Comparison of ENCODE assay signal across 34 cellular contexts in the genomic region with DNA sequence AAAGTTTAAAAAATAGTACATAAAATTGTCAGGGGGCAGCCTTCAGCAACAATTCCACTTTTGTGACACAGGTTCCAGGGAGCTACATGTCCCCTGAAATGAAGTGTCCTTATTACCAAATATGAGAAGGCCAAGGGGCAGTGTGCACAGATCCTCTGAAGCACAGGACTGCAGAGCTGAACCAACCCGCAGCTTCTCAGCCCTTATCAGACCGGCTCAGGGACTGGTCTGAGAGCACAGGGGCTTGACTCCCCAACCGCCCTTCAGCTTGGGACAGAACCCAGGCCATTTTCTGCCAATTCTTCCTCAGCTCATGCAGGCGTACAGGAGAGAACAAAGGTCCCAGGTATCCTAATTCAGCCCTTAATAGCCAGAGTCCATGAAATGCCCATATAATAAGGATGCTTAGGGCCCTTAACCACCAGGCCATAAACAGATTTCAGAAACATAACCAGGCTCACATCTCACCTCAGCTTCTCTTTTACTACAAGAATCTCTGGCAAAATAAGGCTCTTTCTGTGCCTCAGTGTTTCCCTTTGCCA.
"Had no signal": no experiment of that assay in that cellular context is flagged by ENCODE, and none has a peak within 500 bp of the region (broad histone marks: within the 10 kb centered on the region; RNA-seq: fewer than 3 reads in every experiment).

No MANE protein-coding gene starts in this region.

- H3K36me3 ChIP-seq: brain microvascular endothelial cell, Peyer's patch, SJSA1 had no signal

- H3K4me1 Mint-ChIP-seq: activated CD4-positive, alpha-beta T cell treated with anti-CD3 and anti-CD28 coated beads, Interleukin-2, amount 10 ng/mL, durations not matched to agents 7 days and 5 days; activated naive CD4-positive, alpha-beta T cell treated with anti-CD3 and anti-CD28 coated beads, Interleukin-2, amount 10 ng/mL, durations not matched to agents 7 days and 5 days had no signal

- H3K27ac Mint-ChIP-seq: activated CD4-positive, alpha-beta T cell treated with anti-CD3 and anti-CD28 coated beads for 36 hours; activated CD4-positive, alpha-beta T cell treated with anti-CD3 and anti-CD28 coated beads, Interleukin-2, amount 10 ng/mL, durations not matched to agents 7 days and 5 days; activated CD8-positive, alpha-beta T cell treated with anti-CD3 and anti-CD28 coated beads, Interleukin-2, amount 10 ng/mL, durations not matched to agents 7 days and 5 days; activated naive CD4-positive, alpha-beta T cell treated with anti-CD3 and anti-CD28 coated beads, Interleukin-2, amount 10 ng/mL, durations not matched to agents 7 days and 5 days; activated naive CD8-positive, alpha-beta T cell; T-helper 1 cell treated with Interleukin-12 subunit alpha and Interleukin-12 subunit beta and Interleukin-4 antibody, amounts not matched to agents 30 μg/mL and 1 μg/mL, for 36 hours; T-helper 2 cell treated with Interferon-gamma antibody and Interleukin-4, amounts not matched to agents 5 μg/mL and 100 μg/mL, for 36 hours; WTC11 had no signal

- H3K9me3 ChIP-seq: Peyer's patch, SJSA1, SK-N-SH had no signal

- H3K27ac ChIP-seq: brain microvascular endothelial cell, Peyer's patch, SJSA1 had no signal

- H3K4me3 Mint-ChIP-seq: activated CD4-positive, alpha-beta T cell treated with anti-CD3 and anti-CD28 coated beads for 36 hours; activated CD4-positive, alpha-beta T cell treated with anti-CD3 and anti-CD28 coated beads, Interleukin-2, amount 10 ng/mL, durations not matched to agents 7 days and 5 days; activated CD8-positive, alpha-beta T cell treated with anti-CD3 and anti-CD28 coated beads, Interleukin-2, amount 10 ng/mL, durations not matched to agents 7 days and 5 days; activated naive CD4-positive, alpha-beta T cell treated with anti-CD3 and anti-CD28 coated beads, Interleukin-2, amount 10 ng/mL, durations not matched to agents 7 days and 5 days; activated naive CD8-positive, alpha-beta T cell; T-helper 1 cell treated with Interleukin-12 subunit alpha and Interleukin-12 subunit beta and Interleukin-4 antibody, amounts not matched to agents 30 μg/mL and 1 μg/mL, for 36 hours; T-helper 2 cell treated with Interferon-gamma antibody and Interleukin-4, amounts not matched to agents 5 μg/mL and 100 μg/mL, for 36 hours; WTC11 had no signal

- DNase-seq: activated CD4-positive, alpha-beta T cell treated with anti-CD3 and anti-CD28 coated beads for 36 hours; activated CD4-positive, alpha-beta T cell treated with anti-CD3 and anti-CD28 coated beads, Interleukin-2, amount 10 ng/mL, durations not matched to agents 7 days and 5 days; activated CD4-positive, alpha-beta T cell treated with anti-CD3 and anti-CD28 coated beads, Interleukin-2, amount 50 U/mL, for 48 hours; activated CD8-positive, alpha-beta memory T cell treated with anti-CD3 and anti-CD28 coated beads, Interleukin-2, amount 50 U/mL, for 48 hours; activated CD8-positive, alpha-beta T cell treated with anti-CD3 and anti-CD28 coated beads, Interleukin-2, amount 10 ng/mL, durations not matched to agents 7 days and 5 days; activated effector memory CD4-positive, alpha-beta T cell treated with Interleukin-2 at 50 U/mL for 16 hours; activated naive CD4-positive, alpha-beta T cell treated with anti-CD3 and anti-CD28 coated beads, Interleukin-2, amount 10 ng/mL, durations not matched to agents 7 days and 5 days; activated T-cell treated with anti-CD3 and anti-CD28 coated beads, Interleukin-2, amount 50 U/mL, for 48 hours; amniotic stem cell; aorta; brain microvascular endothelial cell; central memory CD4-positive, alpha-beta T cell; Karpas-422; NCI-H1105 treated with DMSO at 0.1 percent for 48 hours; NCI-H1436; NCI-H1694; NCI-H1930; NCI-H2081 treated with DMSO at 0.1 percent for 48 hours; NCI-H226; NCI-H446 treated with DMSO at 0.1 percent for 48 hours; NCI-H524; NCI-H69; NCI-H82; PC-3; Peyer's patch; RPMI8226; SHP77 treated with DMSO at 0.1 percent for 48 hours; SK-N-SH had no signal

- H3K27me3 ChIP-seq: brain microvascular endothelial cell, Peyer's patch had no signal

- H3K4me3 ChIP-seq: Peyer's patch, SJSA1 had no signal

- H3K36me3 Mint-ChIP-seq: activated naive CD4-positive, alpha-beta T cell treated with anti-CD3 and anti-CD28 coated beads, Interleukin-2, amount 10 ng/mL, durations not matched to agents 7 days and 5 days; activated naive CD8-positive, alpha-beta T cell; WTC11 had no signal

- H3K9me3 Mint-ChIP-seq: activated CD4-positive, alpha-beta T cell treated with anti-CD3 and anti-CD28 coated beads, Interleukin-2, amount 10 ng/mL, durations not matched to agents 7 days and 5 days; activated naive CD4-positive, alpha-beta T cell treated with anti-CD3 and anti-CD28 coated beads, Interleukin-2, amount 10 ng/mL, durations not matched to agents 7 days and 5 days; T-helper 1 cell treated with Interleukin-12 subunit alpha and Interleukin-12 subunit beta and Interleukin-4 antibody, amounts not matched to agents 30 μg/mL and 1 μg/mL, for 36 hours; T-helper 2 cell treated with Interferon-gamma antibody and Interleukin-4, amounts not matched to agents 5 μg/mL and 100 μg/mL, for 36 hours; WTC11 had no signal

- H3K4me1 ChIP-seq: Peyer's patch, SJSA1 had no signal

- H3K9ac ChIP-seq: SK-N-SH had no signal

- ATAC-seq: activated CD4-positive, alpha-beta T cell treated with anti-CD3 and anti-CD28 coated beads for 36 hours; activated CD4-positive, CD25-positive, alpha-beta regulatory T cell treated with anti-CD3 and anti-CD28 coated beads, Interleukin-2, amount 50 U/mL, for 24 hours; activated CD8-positive, alpha-beta T cell treated with anti-CD3 and anti-CD28 coated beads, Interleukin-2, amount 10 ng/mL, durations not matched to agents 7 days and 5 days; PC-3; WTC11 had no signal
